In the genomic region with DNA sequence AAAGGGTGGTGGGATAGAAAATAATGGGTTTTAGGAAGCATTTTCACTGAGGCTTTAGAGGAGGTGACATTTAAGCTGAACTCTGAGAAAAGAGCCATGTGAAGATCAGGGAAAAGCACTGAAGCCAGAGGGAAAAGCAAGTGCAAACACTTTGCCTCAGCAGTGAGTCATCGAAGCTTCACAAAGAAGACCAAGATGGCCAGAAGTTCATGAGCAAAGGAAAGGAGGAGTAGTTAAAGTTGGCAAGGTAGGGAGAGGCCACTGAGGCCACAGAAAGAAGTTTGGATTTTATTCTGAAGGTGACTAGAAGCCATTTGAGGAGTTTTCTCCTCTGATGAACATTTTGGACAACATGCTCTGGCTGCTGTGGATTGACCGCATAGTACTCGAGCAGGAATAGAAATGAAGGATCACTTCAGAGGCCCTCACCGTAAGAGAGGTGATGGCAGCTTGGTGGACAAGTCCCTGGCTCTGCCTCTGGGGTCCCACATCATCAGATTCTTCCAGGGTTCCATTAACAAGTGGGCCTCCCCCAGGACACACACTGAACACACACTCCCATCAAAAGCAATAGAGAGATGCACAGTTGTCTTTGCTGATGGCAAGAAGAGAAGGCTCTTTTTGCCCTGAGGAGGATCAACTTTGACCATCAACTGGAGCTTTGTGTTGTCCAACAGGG, we compare ENCODE assay signal across 26 cellular contexts.
DNase-seq lines count a peak whose midpoint lies in the region; ATAC-seq, FAIRE-seq and TF ChIP-seq lines count a peak whose summit lies in the region.
"Had no signal": no experiment of that assay in that cellular context is flagged by ENCODE, and none has a peak within 500 bp of the region (broad histone marks: within the 10 kb centered on the region; RNA-seq: fewer than 3 reads in every experiment).

No MANE protein-coding gene starts in this region.

- no peaks in the 10 kb centered on the region for H3K9me3 ChIP-seq in HepG2 (ENCODE audit: low read length)
- H3K9me3 ChIP-seq in right lobe of liver = no peaks in the 10 kb centered on the region
- peaks cover 4% of the 10 kb centered on the region for H3K9me3 ChIP-seq in mesodermal cell (ENCODE audit: control insufficient read depth, low read length)
- H3K9me3 ChIP-seq: BE2C had no signal

- H3K36me3 Mint-ChIP-seq in natural killer cell = no peaks in the 10 kb centered on the region
- H3K36me3 Mint-ChIP-seq: neural progenitor cell had no signal

- H3K9ac ChIP-seq in HepG2 (ENCODE audit: insufficient read depth, low read depth, low read length) = no peak overlapping the region
- H3K9ac ChIP-seq: neural progenitor cell had no signal

- H3K79me2 ChIP-seq in HepG2 (ENCODE audit: insufficient read depth, low read length) = no peaks in the 10 kb centered on the region

- H3K27ac Mint-ChIP-seq in natural killer cell = peak overlapping the region in 1 of 2 donors; percentile 26
- H3K27ac Mint-ChIP-seq: activated naive CD4-positive, alpha-beta T cell treated with anti-CD3 and anti-CD28 coated beads for 36 hours; neural progenitor cell had no signal

- H3K27me3 Mint-ChIP-seq in natural killer cell (ENCODE audit: low read depth in 2 of 2) = no peaks in the 10 kb centered on the region

- H3K27ac ChIP-seq in HepG2 (ENCODE audit: extremely low read length, insufficient read depth, low read length) (no peak overlapping the region), right lobe of liver (no peak overlapping the region), coronary artery (peak overlapping the region; percentile 55 to 77), mesodermal cell (ENCODE audit: low read depth, low read length, severe bottlenecking) (peak overlapping the region; percentile 58)
- H3K27ac ChIP-seq: dorsolateral prefrontal cortex, neural progenitor cell, VCaP had no signal

- peaks cover 13 to 17% of the 10 kb centered on the region in 2 donors for H3K4me1 Mint-ChIP-seq in natural killer cell
- H3K4me1 Mint-ChIP-seq: central memory CD8-positive, alpha-beta T cell had no signal

- H3K4me1 ChIP-seq in HepG2 (ENCODE audit: insufficient read depth, low read length) (peaks cover 25% of the 10 kb centered on the region), right lobe of liver (peaks cover 0 to 18% (median 7%) of the 10 kb centered on the region in 4 donors), mesodermal cell (ENCODE audit: control insufficient read depth, insufficient read depth, low read length, poor library complexity, severe bottlenecking) (peaks cover 28% of the 10 kb centered on the region)
- H3K4me1 ChIP-seq: BE2C, neural progenitor cell had no signal

- in situ Hi-C loops in HepG2 (cut with HindIII; ENCODE audit: extremely low pct_ligation_motif_present, low pct_unique_long_range_greater_than_20kb) = loop anchor here (10.0 kb wide), 1 partner anchor 164 kb away; a partner anchor contains a TSS

- BruUV-seq in HepG2 (replicated peaks; lab: Mats Ljungman, UMichigan) = no TSS peak

- H3K9me3 Mint-ChIP-seq in natural killer cell = no peaks in the 10 kb centered on the region
- H3K9me3 Mint-ChIP-seq: activated naive CD4-positive, alpha-beta T cell treated with anti-CD3 and anti-CD28 coated beads for 36 hours; central memory CD8-positive, alpha-beta T cell; neural progenitor cell had no signal

- no peak overlapping the region for H2AFZ ChIP-seq in HepG2 (ENCODE audit: low read length)
- H2AFZ ChIP-seq: neural progenitor cell had no signal

- 68% methylated on average over 2 of the region's 4 CpGs for WGBS in HepG2 (ENCODE audit: low lambda C conversion rate)
- 100% methylated on average over 2 of the region's 4 CpGs for WGBS in right lobe of liver (ENCODE audit: insufficient coverage, low coverage, low lambda C conversion rate, missing lambda C conversion rate)
- 98 to 100% methylated on average over 4 of the region's 4 CpGs for WGBS in mesodermal cell (ENCODE audit: insufficient coverage in 2 of 2), 2 experiments

- ATAC-seq in HepG2 = no peak
- ATAC-seq in right lobe of liver = no peak
- no peak for ATAC-seq in natural killer cell
- no peak for ATAC-seq in GM18520 (IDR thresholded peaks at IDR 0.05; ENCODE audit: unreplicated experiment)
- ATAC-seq: left lobe of liver had no signal

- CTCF ChIA-PET in HepG2 (lab: Yijun Ruan, JAX; ENCODE audit: low intra/inter-chr PET ratio, low total read pairs) = no interaction called here

- TF ChIP-seq EP300 in HepG2 (IDR thresholded peaks at IDR 0.05; ENCODE audit: low read depth in 2 of 2, low read length in 2 of 2) (no peak), HepG2 (CRISPR knock-in tag; IDR thresholded peaks at IDR 0.05; ENCODE audit: borderline replicate concordance) (no peak)

- H3K36me3 ChIP-seq in HepG2 (replicated peaks in 1 of 2; ENCODE audit: control insufficient read depth in 1 of 2, insufficient read depth in 2 of 2, low read length in 2 of 2) (no peaks in the 10 kb centered on the region), right lobe of liver (no peaks in the 10 kb centered on the region), mesodermal cell (ENCODE audit: control insufficient read depth, insufficient read depth, low read length) (no peaks in the 10 kb centered on the region)
- H3K36me3 ChIP-seq: BE2C, neural progenitor cell had no signal

- POLR2A ChIA-PET in HepG2 (lab: Yijun Ruan, JAX) = no interaction called here

- no peak for TF ChIP-seq RAD21 in HepG2 (CRISPR knock-in tag; IDR thresholded peaks at IDR 0.05)

- no peak for FAIRE-seq in HepG2 (lab: Jason Lieb, UNC)
- FAIRE-seq: GM12891 had no signal

- TF ChIP-seq CTCF in HepG2 (CRISPR knock-in tag; IDR thresholded peaks at IDR 0.05) (no peak), right lobe of liver (IDR thresholded peaks at IDR 0.05) (no peak), coronary artery (IDR thresholded peaks at IDR 0.05) (no peak), natural killer cell (IDR thresholded peaks at IDR 0.05) (no peak)

- H3K4me2 ChIP-seq in HepG2 (ENCODE audit: low read depth, low read length) = no peak overlapping the region
- H3K4me2 ChIP-seq: neural progenitor cell had no signal

- H3K4me3 Mint-ChIP-seq in natural killer cell = no peak overlapping the region
- H3K4me3 Mint-ChIP-seq: activated naive CD4-positive, alpha-beta T cell treated with anti-CD3 and anti-CD28 coated beads for 36 hours; central memory CD8-positive, alpha-beta T cell; neural progenitor cell had no signal

- H3K4me3 ChIP-seq in HepG2 (replicated peaks in 1 of 3; ENCODE audit: insufficient read depth in 1 of 3, low read depth in 2 of 3, low read length in 3 of 3) (no peak overlapping the region), right lobe of liver (no peak overlapping the region), coronary artery (no peak overlapping the region), mesodermal cell (ENCODE audit: extremely low read depth, insufficient read depth, low read length, poor library complexity, severe bottlenecking) (no peak overlapping the region)
- H3K4me3 ChIP-seq: dorsolateral prefrontal cortex, neural progenitor cell had no signal

- no peak for TF ChIP-seq POLR2A in HepG2 (IDR thresholded peaks at IDR 0.05; ENCODE audit: insufficient read depth in 1 of 2, low read depth in 2 of 2, low read length in 2 of 2)
- no peak for TF ChIP-seq POLR2A in right lobe of liver (IDR thresholded peaks at IDR 0.05)

- DNase-seq in HepG2 (ENCODE audit: low spot score) (no peak), right lobe of liver (no peak), coronary artery (ENCODE audit: low spot score) (no peak), globus pallidus (ENCODE audit: low spot score) (no peak), natural killer cell (no peak), NCI-H2227 treated with DMSO at 0.1 percent for 48 hours (lab: John Stamatoyannopoulos, UW) (no peak)
- DNase-seq: activated CD4-positive, alpha-beta T cell treated with anti-CD3 and anti-CD28 coated beads for 48 hours; activated naive CD4-positive, alpha-beta T cell treated with anti-CD3 and anti-CD28 coated beads for 36 hours; amygdala; BE2C; COR-L47; DMS79; dorsolateral prefrontal cortex; HCEC 1CT; NCI-H1105 treated with DMSO at 0.1 percent for 48 hours; NCI-H2029 treated with DMSO at 0.1 percent for 48 hours; NCI-H345; NCI-H774; trophoblast cell had no signal

- intact Hi-C loops in HepG2 (cut with micrococcal nuclease; ENCODE audit: unreplicated experiment) = no loop called here
- intact Hi-C loops in right lobe of liver (cut with DNase I) = no loop called here
- intact Hi-C loops in natural killer cell (cut with micrococcal nuclease) = no loop called here

- H4K20me1 ChIP-seq in HepG2 (ENCODE audit: insufficient read depth, low read length) = no peaks in the 10 kb centered on the region

- H3K27me3 ChIP-seq in HepG2 (ENCODE audit: control insufficient read depth in 1 of 2, insufficient read depth in 2 of 2, low read length in 2 of 2) = no peaks in the 10 kb centered on the region
- H3K27me3 ChIP-seq in right lobe of liver = no peaks in the 10 kb centered on the region
- H3K27me3 ChIP-seq: BE2C, dorsolateral prefrontal cortex, neural progenitor cell had no signal

TF ChIP-seq in HepG2, 621 proteins besides CTCF, POLR2A, EP300 and RAD21:
- no peak for TF ChIP-seq ZKSCAN5 (CRISPR knock-in tag; IDR thresholded peaks at IDR 0.05)
- 0 out of 2 replicates have a peak, but pooled peaks have one; percentile 32 for TF ChIP-seq FOSL2 (CRISPR knock-in tag; IDR thresholded peaks at IDR 0.05)

Comparison
In these comparisons a context has a peak if more than half of its experiments do, and no peak if none do; other contexts are left out.
1. H3K27ac ChIP-seq: peak in coronary artery (2 of 2) and mesodermal cell (single experiment); none in HepG2 (single experiment) and right lobe of liver (0 of 3).